2 cellular contexts compared by ENCODE assay signal in the genomic region with DNA sequence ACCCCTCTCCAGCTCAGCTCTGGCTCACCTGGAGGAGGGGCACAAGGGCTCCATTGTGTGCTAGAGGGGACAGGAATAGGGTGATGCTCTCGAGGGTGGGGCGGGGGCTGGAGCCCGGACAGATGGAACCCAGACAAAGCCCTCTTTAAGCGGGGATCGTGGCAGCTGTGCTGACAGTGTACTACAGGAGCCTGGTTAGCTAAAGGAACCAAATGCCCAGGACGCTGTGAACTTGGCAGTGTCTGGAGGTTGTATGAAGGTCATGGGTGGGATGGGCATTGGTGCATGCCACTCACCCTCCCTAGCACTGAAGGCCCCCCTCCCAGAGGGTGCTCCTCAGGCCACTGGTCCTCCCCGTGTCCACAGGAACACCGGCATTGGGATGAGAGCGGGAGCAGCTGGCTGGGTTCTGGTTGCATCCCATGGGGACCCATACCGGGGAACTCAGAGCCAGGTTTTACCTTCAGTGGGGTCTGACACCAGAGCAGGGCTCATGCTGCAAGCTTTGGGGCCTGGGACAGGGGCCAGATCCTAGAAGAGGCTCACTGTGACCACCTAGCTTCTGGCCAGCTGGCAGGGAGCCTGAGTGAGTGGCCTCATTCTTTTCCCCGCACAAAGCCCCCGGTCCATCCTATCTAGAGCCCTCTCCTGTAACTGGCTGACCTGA.
TF ChIP-seq lines count a peak whose summit lies in the region.

No MANE protein-coding gene starts in this region.

TF ChIP-seq in H1, 55 proteins besides CTCF, POLR2A, EP300 and RAD21 (continued from another document):
- TF ChIP-seq SIRT6 (IDR thresholded peaks at IDR 0.05; ENCODE audit: low read length) (no peak), EGR1 (IDR thresholded peaks at IDR 0.05; ENCODE audit: borderline replicate concordance, low read depth, low read length) (no peak), TAF7 (optimal IDR thresholded peaks at IDR 0.05; ENCODE audit: borderline replicate concordance, low read depth, low read length) (no peak), SUZ12 (IDR thresholded peaks at IDR 0.05; ENCODE audit: low read length) (no peak), GTF2F1 (IDR thresholded peaks at IDR 0.05; ENCODE audit: borderline replicate concordance, low read depth, low read length) (no peak), KDM4A (IDR thresholded peaks at IDR 0.05; ENCODE audit: low read depth, low read length, severe bottlenecking) (no peak), ZNF274 (IDR thresholded peaks at IDR 0.05; ENCODE audit: borderline replicate concordance, extremely low read depth, low read length) (no peak), CHD2 (IDR thresholded peaks at IDR 0.05; ENCODE audit: low read length) (no peak), SRF (IDR thresholded peaks at IDR 0.05; ENCODE audit: low read depth, low read length) (no peak), JUN (IDR thresholded peaks at IDR 0.05; ENCODE audit: low read depth, low read length) (no peak), CTBP2 (IDR thresholded peaks at IDR 0.05; ENCODE audit: borderline replicate concordance, insufficient read depth, insufficient read length, low read length) (no peak), KDM1A (IDR thresholded peaks at IDR 0.05; ENCODE audit: borderline replicate concordance, low read length) (no peak)
- TF ChIP-seq, protein P1, sequence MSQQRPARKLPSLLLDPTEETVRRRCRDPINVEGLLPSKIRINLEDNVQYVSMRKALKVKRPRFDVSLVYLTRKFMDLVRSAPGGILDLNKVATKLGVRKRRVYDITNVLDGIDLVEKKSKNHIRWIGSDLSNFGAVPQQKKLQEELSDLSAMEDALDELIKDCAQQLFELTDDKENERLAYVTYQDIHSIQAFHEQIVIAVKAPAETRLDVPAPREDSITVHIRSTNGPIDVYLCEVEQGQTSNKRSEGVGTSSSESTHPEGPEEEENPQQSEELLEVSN (IDR thresholded peaks at IDR 0.05), result no peak
- TF ChIP-seq, protein P2, sequence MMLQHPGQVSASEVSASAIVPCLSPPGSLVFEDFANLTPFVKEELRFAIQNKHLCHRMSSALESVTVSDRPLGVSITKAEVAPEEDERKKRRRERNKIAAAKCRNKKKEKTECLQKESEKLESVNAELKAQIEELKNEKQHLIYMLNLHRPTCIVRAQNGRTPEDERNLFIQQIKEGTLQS (IDR thresholded peaks at IDR 0.05; ENCODE audit: insufficient read depth, low read depth, low read length), result no peak
- TF ChIP-seq, protein P3, sequence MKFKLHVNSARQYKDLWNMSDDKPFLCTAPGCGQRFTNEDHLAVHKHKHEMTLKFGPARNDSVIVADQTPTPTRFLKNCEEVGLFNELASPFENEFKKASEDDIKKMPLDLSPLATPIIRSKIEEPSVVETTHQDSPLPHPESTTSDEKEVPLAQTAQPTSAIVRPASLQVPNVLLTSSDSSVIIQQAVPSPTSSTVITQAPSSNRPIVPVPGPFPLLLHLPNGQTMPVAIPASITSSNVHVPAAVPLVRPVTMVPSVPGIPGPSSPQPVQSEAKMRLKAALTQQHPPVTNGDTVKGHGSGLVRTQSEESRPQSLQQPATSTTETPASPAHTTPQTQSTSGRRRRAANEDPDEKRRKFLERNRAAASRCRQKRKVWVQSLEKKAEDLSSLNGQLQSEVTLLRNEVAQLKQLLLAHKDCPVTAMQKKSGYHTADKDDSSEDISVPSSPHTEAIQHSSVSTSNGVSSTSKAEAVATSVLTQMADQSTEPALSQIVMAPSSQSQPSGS (IDR thresholded peaks at IDR 0.05; ENCODE audit: low read length), result no peak
- TF ChIP-seq, protein P4, sequence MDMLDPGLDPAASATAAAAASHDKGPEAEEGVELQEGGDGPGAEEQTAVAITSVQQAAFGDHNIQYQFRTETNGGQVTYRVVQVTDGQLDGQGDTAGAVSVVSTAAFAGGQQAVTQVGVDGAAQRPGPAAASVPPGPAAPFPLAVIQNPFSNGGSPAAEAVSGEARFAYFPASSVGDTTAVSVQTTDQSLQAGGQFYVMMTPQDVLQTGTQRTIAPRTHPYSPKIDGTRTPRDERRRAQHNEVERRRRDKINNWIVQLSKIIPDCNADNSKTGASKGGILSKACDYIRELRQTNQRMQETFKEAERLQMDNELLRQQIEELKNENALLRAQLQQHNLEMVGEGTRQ (IDR thresholded peaks at IDR 0.05; ENCODE audit: low read length), result no peak

TF ChIP-seq in HEK293T, 16 proteins besides CTCF, POLR2A, EP300 and RAD21 (continued from another document):
- no peak for TF ChIP-seq SUZ12 (IDR thresholded peaks at IDR 0.05)
- TF ChIP-seq SP1 (IDR thresholded peaks at IDR 0.05), result no peak
- TF ChIP-seq, protein P5, sequence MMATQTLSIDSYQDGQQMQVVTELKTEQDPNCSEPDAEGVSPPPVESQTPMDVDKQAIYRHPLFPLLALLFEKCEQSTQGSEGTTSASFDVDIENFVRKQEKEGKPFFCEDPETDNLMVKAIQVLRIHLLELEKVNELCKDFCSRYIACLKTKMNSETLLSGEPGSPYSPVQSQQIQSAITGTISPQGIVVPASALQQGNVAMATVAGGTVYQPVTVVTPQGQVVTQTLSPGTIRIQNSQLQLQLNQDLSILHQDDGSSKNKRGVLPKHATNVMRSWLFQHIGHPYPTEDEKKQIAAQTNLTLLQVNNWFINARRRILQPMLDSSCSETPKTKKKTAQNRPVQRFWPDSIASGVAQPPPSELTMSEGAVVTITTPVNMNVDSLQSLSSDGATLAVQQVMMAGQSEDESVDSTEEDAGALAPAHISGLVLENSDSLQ (IDR thresholded peaks at IDR 0.05), result no peak
- no peak for TF ChIP-seq CTBP1 (IDR thresholded peaks at IDR 0.05; ENCODE audit: borderline replicate concordance)
- TF ChIP-seq NFRKB (IDR thresholded peaks at IDR 0.05), result no peak
- no peak for TF ChIP-seq TARDBP (IDR thresholded peaks at IDR 0.05)
- no peak for TF ChIP-seq FOXM1 (IDR thresholded peaks at IDR 0.05; ENCODE audit: borderline replicate concordance)
- no peak for TF ChIP-seq LEF1 (IDR thresholded peaks at IDR 0.05; ENCODE audit: borderline replicate concordance)
- TF ChIP-seq ELF4 (IDR thresholded peaks at IDR 0.05), result no peak
- no peak for TF ChIP-seq ZNF384 (IDR thresholded peaks at IDR 0.05)
- TF ChIP-seq FOXA1 (IDR thresholded peaks at IDR 0.05), result no peak
- no peak for TF ChIP-seq L3MBTL2 (conservative IDR thresholded peaks at IDR 0.05)
- TF ChIP-seq BHLHE40 (IDR thresholded peaks at IDR 0.05; ENCODE audit: borderline replicate concordance), result no peak
TF ChIP-seq in HEK293T: peak in this region for 0.
